Comparison of ENCODE assay signal across 2 cellular contexts in the genomic region with DNA sequence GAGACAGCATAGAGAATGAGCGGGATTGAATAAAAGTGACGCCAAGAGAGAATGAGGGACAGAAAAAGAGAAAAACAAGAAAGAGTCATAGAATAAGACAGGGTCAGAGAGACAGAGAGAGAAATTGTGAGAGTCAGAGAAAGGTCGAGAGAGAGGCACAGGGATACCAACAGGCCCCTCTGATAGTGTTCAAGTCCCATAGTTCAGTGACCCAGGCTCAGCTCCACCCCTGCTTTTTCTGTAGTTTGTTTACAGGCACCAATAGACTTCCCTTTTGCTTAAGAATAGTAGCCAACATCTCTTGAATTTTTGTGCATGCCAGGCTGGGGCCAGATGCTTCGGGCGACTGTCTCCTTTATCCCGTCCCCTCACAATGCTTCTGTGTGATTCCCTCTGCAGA.
A peak's percentile ranks its signal among the peaks of the same experiment; 100 is the strongest.
TF ChIP-seq lines count a peak whose summit lies in the region.

No MANE protein-coding gene starts in this region.

TF ChIP-seq in liver, 16 proteins besides CTCF, POLR2A, EP300 and RAD21:
- peak; percentile 73 to 75 for TF ChIP-seq RXRA (IDR thresholded peaks at IDR 0.05)
- TF ChIP-seq TAF1 (conservative IDR thresholded peaks at IDR 0.05), result no peak
- no peak for TF ChIP-seq JUND (IDR thresholded peaks at IDR 0.05)
- peak; percentile 59 for TF ChIP-seq NR2F2 (IDR thresholded peaks at IDR 0.05)
- peak in 1 of 2 donors; percentile 15 for TF ChIP-seq HNF4A (conservative IDR thresholded peaks at IDR 0.05)
- TF ChIP-seq SP1 (IDR thresholded peaks at IDR 0.05), result peak; percentile 20
- TF ChIP-seq, protein P1, sequence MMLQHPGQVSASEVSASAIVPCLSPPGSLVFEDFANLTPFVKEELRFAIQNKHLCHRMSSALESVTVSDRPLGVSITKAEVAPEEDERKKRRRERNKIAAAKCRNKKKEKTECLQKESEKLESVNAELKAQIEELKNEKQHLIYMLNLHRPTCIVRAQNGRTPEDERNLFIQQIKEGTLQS (IDR thresholded peaks at IDR 0.05), result no peak
- no peak for TF ChIP-seq YY1 (IDR thresholded peaks at IDR 0.05)
- TF ChIP-seq, protein P2, sequence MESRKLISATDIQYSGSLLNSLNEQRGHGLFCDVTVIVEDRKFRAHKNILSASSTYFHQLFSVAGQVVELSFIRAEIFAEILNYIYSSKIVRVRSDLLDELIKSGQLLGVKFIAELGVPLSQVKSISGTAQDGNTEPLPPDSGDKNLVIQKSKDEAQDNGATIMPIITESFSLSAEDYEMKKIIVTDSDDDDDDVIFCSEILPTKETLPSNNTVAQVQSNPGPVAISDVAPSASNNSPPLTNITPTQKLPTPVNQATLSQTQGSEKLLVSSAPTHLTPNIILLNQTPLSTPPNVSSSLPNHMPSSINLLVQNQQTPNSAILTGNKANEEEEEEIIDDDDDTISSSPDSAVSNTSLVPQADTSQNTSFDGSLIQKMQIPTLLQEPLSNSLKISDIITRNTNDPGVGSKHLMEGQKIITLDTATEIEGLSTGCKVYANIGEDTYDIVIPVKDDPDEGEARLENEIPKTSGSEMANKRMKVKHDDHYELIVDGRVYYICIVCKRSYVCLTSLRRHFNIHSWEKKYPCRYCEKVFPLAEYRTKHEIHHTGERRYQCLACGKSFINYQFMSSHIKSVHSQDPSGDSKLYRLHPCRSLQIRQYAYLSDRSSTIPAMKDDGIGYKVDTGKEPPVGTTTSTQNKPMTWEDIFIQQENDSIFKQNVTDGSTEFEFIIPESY (IDR thresholded peaks at IDR 0.05), result no peak
- TF ChIP-seq FOXA1 (IDR thresholded peaks at IDR 0.05), result no peak
- no peak for TF ChIP-seq HNF4G (IDR thresholded peaks at IDR 0.05)
- TF ChIP-seq, protein P3, sequence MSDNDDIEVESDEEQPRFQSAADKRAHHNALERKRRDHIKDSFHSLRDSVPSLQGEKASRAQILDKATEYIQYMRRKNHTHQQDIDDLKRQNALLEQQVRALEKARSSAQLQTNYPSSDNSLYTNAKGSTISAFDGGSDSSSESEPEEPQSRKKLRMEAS (IDR thresholded peaks at IDR 0.05), result no peak
- TF ChIP-seq, protein P4, sequence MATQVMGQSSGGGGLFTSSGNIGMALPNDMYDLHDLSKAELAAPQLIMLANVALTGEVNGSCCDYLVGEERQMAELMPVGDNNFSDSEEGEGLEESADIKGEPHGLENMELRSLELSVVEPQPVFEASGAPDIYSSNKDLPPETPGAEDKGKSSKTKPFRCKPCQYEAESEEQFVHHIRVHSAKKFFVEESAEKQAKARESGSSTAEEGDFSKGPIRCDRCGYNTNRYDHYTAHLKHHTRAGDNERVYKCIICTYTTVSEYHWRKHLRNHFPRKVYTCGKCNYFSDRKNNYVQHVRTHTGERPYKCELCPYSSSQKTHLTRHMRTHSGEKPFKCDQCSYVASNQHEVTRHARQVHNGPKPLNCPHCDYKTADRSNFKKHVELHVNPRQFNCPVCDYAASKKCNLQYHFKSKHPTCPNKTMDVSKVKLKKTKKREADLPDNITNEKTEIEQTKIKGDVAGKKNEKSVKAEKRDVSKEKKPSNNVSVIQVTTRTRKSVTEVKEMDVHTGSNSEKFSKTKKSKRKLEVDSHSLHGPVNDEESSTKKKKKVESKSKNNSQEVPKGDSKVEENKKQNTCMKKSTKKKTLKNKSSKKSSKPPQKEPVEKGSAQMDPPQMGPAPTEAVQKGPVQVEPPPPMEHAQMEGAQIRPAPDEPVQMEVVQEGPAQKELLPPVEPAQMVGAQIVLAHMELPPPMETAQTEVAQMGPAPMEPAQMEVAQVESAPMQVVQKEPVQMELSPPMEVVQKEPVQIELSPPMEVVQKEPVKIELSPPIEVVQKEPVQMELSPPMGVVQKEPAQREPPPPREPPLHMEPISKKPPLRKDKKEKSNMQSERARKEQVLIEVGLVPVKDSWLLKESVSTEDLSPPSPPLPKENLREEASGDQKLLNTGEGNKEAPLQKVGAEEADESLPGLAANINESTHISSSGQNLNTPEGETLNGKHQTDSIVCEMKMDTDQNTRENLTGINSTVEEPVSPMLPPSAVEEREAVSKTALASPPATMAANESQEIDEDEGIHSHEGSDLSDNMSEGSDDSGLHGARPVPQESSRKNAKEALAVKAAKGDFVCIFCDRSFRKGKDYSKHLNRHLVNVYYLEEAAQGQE (IDR thresholded peaks at IDR 0.05), result no peak
- TF ChIP-seq EGR1 (IDR thresholded peaks at IDR 0.05; ENCODE audit: low read depth in 2 of 2), result no peak
- TF ChIP-seq FOXA2 (IDR thresholded peaks at IDR 0.05), result no peak
- no peak for TF ChIP-seq GABPA (IDR thresholded peaks at IDR 0.05 in 1 of 2, conservative IDR thresholded peaks at IDR 0.05 in 1 of 2)

TF ChIP-seq in HepG2, 621 proteins besides CTCF, POLR2A, EP300 and RAD21:
- TF ChIP-seq ZFP62 (CRISPR knock-in tag; IDR thresholded peaks at IDR 0.05) (no peak), ZNF124 (CRISPR knock-in tag; IDR thresholded peaks at IDR 0.05) (no peak), PHB2 (IDR thresholded peaks at IDR 0.05; ENCODE audit: partially characterized antibody) (no peak), ZNF879 (CRISPR knock-in tag; IDR thresholded peaks at IDR 0.05) (no peak), ZNF549 (CRISPR knock-in tag; IDR thresholded peaks at IDR 0.05) (no peak), YY1 (IDR thresholded peaks at IDR 0.05; ENCODE audit: insufficient read depth, insufficient replicate concordance, low read depth, low read length) (no peak), ZNF709 (CRISPR knock-in tag; IDR thresholded peaks at IDR 0.05) (no peak), BCL6 (CRISPR knock-in tag; IDR thresholded peaks at IDR 0.05) (no peak), KMT2B (CRISPR knock-in tag; IDR thresholded peaks at IDR 0.05) (no peak)
- TF ChIP-seq, protein P5, sequence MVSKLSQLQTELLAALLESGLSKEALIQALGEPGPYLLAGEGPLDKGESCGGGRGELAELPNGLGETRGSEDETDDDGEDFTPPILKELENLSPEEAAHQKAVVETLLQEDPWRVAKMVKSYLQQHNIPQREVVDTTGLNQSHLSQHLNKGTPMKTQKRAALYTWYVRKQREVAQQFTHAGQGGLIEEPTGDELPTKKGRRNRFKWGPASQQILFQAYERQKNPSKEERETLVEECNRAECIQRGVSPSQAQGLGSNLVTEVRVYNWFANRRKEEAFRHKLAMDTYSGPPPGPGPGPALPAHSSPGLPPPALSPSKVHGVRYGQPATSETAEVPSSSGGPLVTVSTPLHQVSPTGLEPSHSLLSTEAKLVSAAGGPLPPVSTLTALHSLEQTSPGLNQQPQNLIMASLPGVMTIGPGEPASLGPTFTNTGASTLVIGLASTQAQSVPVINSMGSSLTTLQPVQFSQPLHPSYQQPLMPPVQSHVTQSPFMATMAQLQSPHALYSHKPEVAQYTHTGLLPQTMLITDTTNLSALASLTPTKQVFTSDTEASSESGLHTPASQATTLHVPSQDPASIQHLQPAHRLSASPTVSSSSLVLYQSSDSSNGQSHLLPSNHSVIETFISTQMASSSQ (IDR thresholded peaks at IDR 0.05; ENCODE audit: low read depth), result no peak
- TF ChIP-seq, protein P5 (CRISPR knock-in tag; IDR thresholded peaks at IDR 0.05; ENCODE audit: borderline replicate concordance), result no peak
- TF ChIP-seq, protein P6, sequence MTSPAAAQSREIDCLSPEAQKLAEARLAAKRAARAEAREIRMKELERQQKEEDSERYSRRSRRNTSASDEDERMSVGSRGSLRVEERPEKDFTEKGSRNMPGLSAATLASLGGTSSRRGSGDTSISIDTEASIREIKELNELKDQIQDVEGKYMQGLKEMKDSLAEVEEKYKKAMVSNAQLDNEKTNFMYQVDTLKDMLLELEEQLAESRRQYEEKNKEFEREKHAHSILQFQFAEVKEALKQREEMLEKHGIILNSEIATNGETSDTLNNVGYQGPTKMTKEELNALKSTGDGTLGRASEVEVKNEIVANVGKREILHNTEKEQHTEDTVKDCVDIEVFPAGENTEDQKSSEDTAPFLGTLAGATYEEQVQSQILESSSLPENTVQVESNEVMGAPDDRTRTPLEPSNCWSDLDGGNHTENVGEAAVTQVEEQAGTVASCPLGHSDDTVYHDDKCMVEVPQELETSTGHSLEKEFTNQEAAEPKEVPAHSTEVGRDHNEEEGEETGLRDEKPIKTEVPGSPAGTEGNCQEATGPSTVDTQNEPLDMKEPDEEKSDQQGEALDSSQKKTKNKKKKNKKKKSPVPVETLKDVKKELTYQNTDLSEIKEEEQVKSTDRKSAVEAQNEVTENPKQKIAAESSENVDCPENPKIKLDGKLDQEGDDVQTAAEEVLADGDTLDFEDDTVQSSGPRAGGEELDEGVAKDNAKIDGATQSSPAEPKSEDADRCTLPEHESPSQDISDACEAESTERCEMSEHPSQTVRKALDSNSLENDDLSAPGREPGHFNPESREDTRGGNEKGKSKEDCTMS (CRISPR knock-in tag; conservative IDR thresholded peaks at IDR 0.05), result no peak
TF ChIP-seq in HepG2: peak in this region for 0.
